Comparison of ENCODE assay signal across 10 cellular contexts in genomic region chr5:175876107-175876506, GRCh38. TPM values are rescaled to one million over a fixed set of nuclear protein-coding genes. Genes with fewer than 3 reads are reported as not detected.
"Had no signal": no experiment of that assay in that cellular context is flagged by ENCODE, and none has a peak within 500 bp of the region (broad histone marks: within the 10 kb centered on the region; RNA-seq: fewer than 3 reads in every experiment).

No MANE protein-coding gene starts in this region.

- H3K36me3 ChIP-seq: HAP-1 had no signal

- H3K4me1 ChIP-seq: HAP-1 had no signal

- H3K27ac ChIP-seq: GM23248 had no signal

- H3K9ac ChIP-seq: GM23248 had no signal

- ATAC-seq: HCT116 had no signal

- H3K4me3 ChIP-seq: GM23248, HAP-1 had no signal

- H2AFZ ChIP-seq: GM23248 had no signal

- FAIRE-seq: HTR-8/SVneo had no signal

- DNase-seq: GM23248, GOT3, H7, KBM-7 had no signal

- H3K9me3 ChIP-seq: HAP-1 had no signal

RNA-seq across cellular contexts. Expression of gene CPLX2, which starts 4.7 kb away (rescaled TPM):
- total RNA-seq: GM23248, H4, HT-29 had no signal
- polyA plus RNA-seq: GM23248, IgD-negative memory B cell had no signal
